8 cellular contexts compared by ENCODE assay signal in the genomic region with DNA sequence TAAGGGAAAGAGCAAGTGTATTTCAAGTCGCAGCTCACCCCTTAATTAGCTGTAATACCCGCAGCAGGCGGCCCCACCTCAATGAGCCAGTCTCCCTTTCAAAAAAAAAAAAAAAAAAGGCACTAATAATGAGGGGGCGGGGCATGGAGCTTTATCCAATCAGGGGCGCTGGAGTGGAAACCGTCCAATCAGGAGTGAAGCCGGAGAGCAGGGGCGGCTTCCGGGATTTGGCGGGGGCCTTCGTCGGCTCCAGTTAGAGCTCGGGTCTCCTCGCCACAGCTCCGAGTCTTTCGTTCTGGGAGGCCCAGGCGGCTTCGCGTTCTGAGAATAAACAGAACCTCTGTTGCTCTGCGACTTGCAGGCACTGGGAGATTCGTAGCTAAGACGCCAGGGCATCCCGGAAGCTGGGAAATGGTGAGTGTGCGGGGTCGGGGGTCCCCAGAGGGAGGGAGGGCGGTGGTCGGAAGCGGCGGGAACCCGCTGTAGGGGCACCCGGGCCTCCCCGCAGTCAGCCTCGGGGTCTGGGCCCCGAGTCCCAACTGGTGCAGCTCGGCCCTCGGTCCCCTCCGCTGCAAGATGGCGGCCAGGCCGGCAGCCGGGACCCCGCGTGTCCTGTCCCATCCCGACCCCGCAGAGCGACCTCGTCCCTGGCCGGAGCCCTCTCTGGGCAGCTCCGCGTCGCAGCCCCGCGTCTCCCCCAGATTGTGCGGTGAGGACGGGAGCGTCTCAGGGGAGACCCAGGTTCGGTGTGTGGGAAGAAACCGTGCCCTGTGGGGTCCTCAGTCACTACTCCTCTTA. TPM values are rescaled to one million over a fixed set of nuclear protein-coding genes. Genes with fewer than 3 reads are reported as not detected.
A peak's percentile ranks its signal among the peaks of the same experiment; 100 is the strongest.
DNase-seq lines count a peak whose midpoint lies in the region; ATAC-seq and TF ChIP-seq lines count a peak whose summit lies in the region.

A gene (plus strand): TSS at position 252 of the 798 bp plus-strand sequence. CDS start 160 bp downstream, at position 412.

- H3K27me3 ChIP-seq in Caco-2 (replicated peaks; ENCODE audit: control insufficient read depth, insufficient read depth, low read length) (no peaks in the 10 kb centered on the region), HUES64 (ENCODE audit: insufficient read depth, low read length) (no peaks in the 10 kb centered on the region; the same call in 1 of the 2 replicates), OCI-LY3 (ENCODE audit: low read depth, low read length) (no peaks in the 10 kb centered on the region), mucosa of rectum (ENCODE audit: control insufficient read depth in 2 of 2, insufficient read depth in 2 of 2, low read length in 2 of 2) (peaks cover 0 to 5% of the 10 kb centered on the region in 2 donors)

- peak within 1 kb of the TSS; percentile 96 for H3K27ac Mint-ChIP-seq in Caco-2 (ENCODE audit: unreplicated experiment)

- H3K36me3 ChIP-seq in Caco-2 (ENCODE audit: control insufficient read depth, insufficient read depth, low read length) (no peaks in the 10 kb centered on the region; the same call in 1 of the 2 replicates), HUES64 (ENCODE audit: insufficient read depth, low read length) (peaks cover 7% of the 10 kb centered on the region), OCI-LY3 (replicated peaks; ENCODE audit: low read depth, low read length) (peaks cover 32% of the 10 kb centered on the region), mucosa of rectum (ENCODE audit: control insufficient read depth in 2 of 2, insufficient read depth in 2 of 2, low read length in 2 of 2) (peaks cover 3 to 10% of the 10 kb centered on the region in 2 donors)

- H2AFZ ChIP-seq in OCI-LY3 (ENCODE audit: low read depth, low read length), result peak within 1 kb of the TSS; percentile 51; the same call in 1 of the 2 replicates

- H3K4me1 ChIP-seq in Caco-2 (peaks cover 24% of the 10 kb centered on the region), HUES64 (ENCODE audit: insufficient read depth, low read length) (peaks cover 22% of the 10 kb centered on the region), OCI-LY3 (ENCODE audit: low read length) (peaks cover 63% of the 10 kb centered on the region), mucosa of rectum (ENCODE audit: control insufficient read depth in 2 of 2, insufficient read depth in 2 of 2, low read length in 2 of 2) (peaks cover 28 to 42% of the 10 kb centered on the region in 2 donors)

- H3K27ac ChIP-seq in HUES64 (ENCODE audit: low read depth, low read length) (peak within 1 kb of the TSS; percentile 94), OCI-LY3 (ENCODE audit: low read length) (peak within 1 kb of the TSS; percentile 94), epithelial cell of prostate (peak within 1 kb of the TSS; percentile 85), mucosa of rectum (ENCODE audit: low read depth in 2 of 2, low read length in 2 of 2) (peak within 1 kb of the TSS; percentile 88 to 92)

- H3K4me2 ChIP-seq in OCI-LY3 (ENCODE audit: low read length), result peak within 1 kb of the TSS; percentile 98

- peaks cover 23% of the 10 kb centered on the region for H3K36me3 Mint-ChIP-seq in Caco-2 (ENCODE audit: insufficient read depth, unreplicated experiment)

- peaks cover 39% of the 10 kb centered on the region for H4K20me1 ChIP-seq in OCI-LY3 (ENCODE audit: insufficient read depth, low read length)

- H3K9ac ChIP-seq in HUES64 (ENCODE audit: low read depth, low read length), result peak within 1 kb of the TSS; percentile 98
- peak within 1 kb of the TSS; percentile 92 for H3K9ac ChIP-seq in OCI-LY3 (ENCODE audit: low read length)
- peak within 1 kb of the TSS; percentile 96 to 98 for H3K9ac ChIP-seq in mucosa of rectum (ENCODE audit: low read depth in 1 of 2, low read length in 2 of 2)

- H3K9me3 ChIP-seq in Caco-2 (no peaks in the 10 kb centered on the region), HUES64 (ENCODE audit: insufficient read depth, low read depth, low read length) (no peaks in the 10 kb centered on the region), OCI-LY3 (ENCODE audit: insufficient read depth, low read length) (0 out of 2 replicates have a peak, but pooled peaks cover 3% of the 10 kb centered on the region), mucosa of rectum (ENCODE audit: control insufficient read depth in 2 of 2, low read length in 2 of 2) (no peaks in the 10 kb centered on the region)

- H3K27me3 Mint-ChIP-seq in Caco-2 (ENCODE audit: insufficient read depth, unreplicated experiment), result no peaks in the 10 kb centered on the region

- DNase-seq in Caco-2 (peak; percentile 93), activated T-cell treated with anti-CD3 and anti-CD28 coated beads for 4 hours (peak; percentile 90), epithelial cell of prostate (ENCODE audit: low read depth, low spot score) (no peak)
- DNase-seq in stimulated activated CD8-positive, alpha-beta memory T cell treated with anti-CD3 and anti-CD28 coated beads, Interleukin-4, amount 100 ng/mL, for 48 hours, result peak; percentile 93

- peaks cover 56% of the 10 kb centered on the region for H3K79me2 ChIP-seq in OCI-LY3 (ENCODE audit: low read length)

- CTCF ChIA-PET in Caco-2 (lab: Charles Lee), result interaction anchor here (0.6 to 1.0 kb wide), 2 partner anchors 397 to 506 kb away, joined by 3 to 6 read pairs; no protein-coding TSS in a partner anchor

- peak within 1 kb of the TSS; percentile 93 for H3K4me3 ChIP-seq in Caco-2 (ENCODE audit: low read depth, low read length)
- H3K4me3 ChIP-seq in HUES64 (ENCODE audit: low read length), result peak within 1 kb of the TSS; percentile 99
- peak within 1 kb of the TSS; percentile 91 for H3K4me3 ChIP-seq in OCI-LY3 (ENCODE audit: low read length)
- H3K4me3 ChIP-seq in mucosa of rectum (ENCODE audit: low read length in 2 of 2), result peak within 1 kb of the TSS; percentile 96 to 97

- BruUV-seq in Caco-2 (replicated peaks; lab: Mats Ljungman, UMichigan), result no TSS peak

- POLR2A ChIA-PET in Caco-2 (lab: Charles Lee), result interaction anchor here (0.6 to 1.5 kb wide), 9 partner anchors 20 to 1156 kb away, joined by 3 to 16 read pairs (median 4); a partner anchor contains a TSS

- ATAC-seq in GM21390 (IDR thresholded peaks at IDR 0.05; ENCODE audit: unreplicated experiment), result peak; percentile 44

- H3K4me3 Mint-ChIP-seq in Caco-2 (ENCODE audit: unreplicated experiment), result peak within 1 kb of the TSS; percentile 91

- no peak for TF ChIP-seq CTCF in Caco-2 (IDR thresholded peaks at IDR 0.05; ENCODE audit: insufficient read depth in 1 of 2, low read depth in 1 of 2, low read length in 1 of 2, severe bottlenecking in 1 of 2, unreplicated experiment in 1 of 2)
- TF ChIP-seq CTCF in OCI-LY3 (IDR thresholded peaks at IDR 0.05; ENCODE audit: low read depth, low read length), result no peak

- H3K4me1 Mint-ChIP-seq in Caco-2 (ENCODE audit: low read depth, unreplicated experiment), result peaks cover 12% of the 10 kb centered on the region

- under 1% methylated on average over 54 of the region's 57 CpGs for WGBS in HUES64

- H3K9me3 Mint-ChIP-seq in Caco-2 (ENCODE audit: unreplicated experiment), result no peaks in the 10 kb centered on the region

- intact Hi-C loops in Caco-2 (cut with micrococcal nuclease; ENCODE audit: unreplicated experiment), result loop anchor here (1.0 to 10.0 kb wide), 3 partner anchors 14 to 419 kb away; a partner anchor contains a TSS

RNA-seq across cellular contexts. Expression of the gene that starts here (rescaled TPM):
- 25.5 and 25.8 TPM in 2 replicates for total RNA-seq in Caco-2 (2022)
- 13.8 TPM for polyA plus RNA-seq in HUES64 (2013, experiment 1 of 2)
- polyA plus RNA-seq in HUES64 (2013, experiment 2 of 2), result 13.2 TPM
